4 cellular contexts compared by ENCODE assay signal in genomic region chr1:4210043-4210442, GRCh38.
"Had no signal": no experiment of that assay in that cellular context is flagged by ENCODE, and none has a peak within 500 bp of the region (broad histone marks: within the 10 kb centered on the region; RNA-seq: fewer than 3 reads in every experiment).

No MANE protein-coding gene starts in this region.

- ATAC-seq: GM23338 had no signal

- H3K4me3 ChIP-seq: GM23338 had no signal

- DNase-seq: H9, HCEC 1CT, KBM-7 had no signal
